ENCODE assay signal across 20 cellular contexts in the genomic region with DNA sequence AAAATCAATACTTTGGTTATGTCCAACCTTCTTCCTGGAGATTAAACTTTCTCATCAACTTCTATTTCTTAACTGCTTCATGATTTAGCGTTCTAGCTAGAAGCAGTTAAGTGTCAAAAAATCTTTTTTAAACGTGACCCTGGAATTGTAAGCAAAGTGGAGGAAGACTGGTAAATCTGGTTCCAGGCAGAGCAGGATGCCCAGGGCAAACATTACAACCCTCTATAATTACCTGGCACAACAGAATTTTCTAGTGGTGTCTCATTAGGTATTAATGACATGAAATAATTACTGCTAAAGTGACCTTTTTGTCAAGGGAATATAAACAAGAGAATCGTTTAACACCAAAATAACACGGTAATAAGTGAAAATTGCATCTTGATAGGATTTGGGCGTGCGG.
"Had no signal": no experiment of that assay in that cellular context is flagged by ENCODE, and none has a peak within 500 bp of the region (broad histone marks: within the 10 kb centered on the region; RNA-seq: fewer than 3 reads in every experiment).

No MANE protein-coding gene starts in this region.

- ATAC-seq: activated CD8-positive, alpha-beta T cell treated with anti-CD3 and anti-CD28 coated beads, Interleukin-2, amount 10 ng/mL, durations not matched to agents 7 days and 5 days; esophagus mucosa; left lobe of liver; naive thymus-derived CD8-positive, alpha-beta T cell; upper lobe of right lung had no signal

- H3K4me3 ChIP-seq: lung, neural progenitor cell, right atrium auricular region, thoracic aorta, upper lobe of right lung had no signal

- H3K4me2 ChIP-seq: neural progenitor cell had no signal

- H3K4me1 ChIP-seq: neural progenitor cell, right atrium auricular region, upper lobe of right lung had no signal

- H3K36me3 ChIP-seq: neural progenitor cell had no signal

- H3K9ac ChIP-seq: neural progenitor cell had no signal

- DNase-seq: activated CD4-positive, alpha-beta T cell treated with anti-CD3 and anti-CD28 coated beads, Interleukin-2, amount 50 U/mL, for 1 hour; activated CD4-positive, CD25-positive, alpha-beta regulatory T cell treated with anti-CD3 and anti-CD28 coated beads, Interleukin-2, amount 50 U/mL, for 72 hours; activated CD8-positive, alpha-beta T cell treated with anti-CD3 and anti-CD28 coated beads, Interleukin-2, amount 10 ng/mL, durations not matched to agents 7 days and 5 days; activated gamma-delta T cell; anterior cingulate cortex; central memory CD4-positive, alpha-beta T cell; effector memory CD4-positive, alpha-beta T cell; foreskin melanocyte; naive thymus-derived CD8-positive, alpha-beta T cell; stimulated activated CD4-positive, alpha-beta T cell treated with anti-CD3 and anti-CD28 coated beads, Interleukin-4, amount 100 ng/mL, for 24 hours; stimulated activated naive CD4-positive, alpha-beta T cell treated with Interleukin-2 at 50 U/mL for 16 hours; T-helper 2 cell; upper lobe of right lung; WERI-Rb-1 had no signal

- H2AFZ ChIP-seq: neural progenitor cell had no signal

- H3K9me3 ChIP-seq: right atrium auricular region, thoracic aorta, upper lobe of right lung had no signal

- H3K27me3 ChIP-seq: neural progenitor cell, right atrium auricular region, upper lobe of right lung had no signal

- H3K27ac ChIP-seq: neural progenitor cell, right atrium auricular region, thoracic aorta, upper lobe of right lung, WERI-Rb-1 had no signal
